ENCODE assay signal across 8 cellular contexts in genomic region chr6:1390071-1390804, GRCh38. TPM values are rescaled to one million over a fixed set of nuclear protein-coding genes. Genes with fewer than 3 reads are reported as not detected.
A peak's percentile ranks its signal among the peaks of the same experiment; 100 is the strongest.
DNase-seq lines count a peak whose midpoint lies in the region; ATAC-seq lines count a peak whose summit lies in the region.

No MANE protein-coding gene starts in this region.

- H3K4ac ChIP-seq in mesenchymal stem cell (ENCODE audit: low read depth in 1 of 2, low read length in 2 of 2) = no peak overlapping the region

- no peak overlapping the region for H3K14ac ChIP-seq in mesenchymal stem cell (ENCODE audit: low read length in 2 of 2)

- 0% methylated on average over 70 of the region's 92 CpGs for WGBS in mesenchymal stem cell
- 0 to 1% methylated on average over 67 to 92 of the region's 92 CpGs for WGBS in aorta, 2 donors

- no peaks in the 10 kb centered on the region for H3K9me2 ChIP-seq in Karpas-422 (replicated peaks; ENCODE audit: insufficient read depth, low read length)

- no peaks in the 10 kb centered on the region for H3K79me1 ChIP-seq in mesenchymal stem cell (replicated peaks; ENCODE audit: low read length, poor library complexity, severe bottlenecking)

- H2BK12ac ChIP-seq in mesenchymal stem cell (ENCODE audit: low read length in 2 of 2) = no peak overlapping the region

- H3K4me3 ChIP-seq in BLaER1 (peak overlapping the region; percentile 68), mesenchymal stem cell (ENCODE audit: insufficient read depth in 1 of 2, low read depth in 1 of 2, low read length in 2 of 2) (peak overlapping the region in 1 of 2 experiments; percentile 90), aorta (ENCODE audit: low read length in 2 of 2) (peak overlapping the region; percentile 45 to 49), Karpas-422 (ENCODE audit: low read length) (no peak overlapping the region)

- H2BK15ac ChIP-seq in mesenchymal stem cell (ENCODE audit: low read depth, poor library complexity, severe bottlenecking) = no peak overlapping the region

- no peak overlapping the region for H2BK120ac ChIP-seq in mesenchymal stem cell (ENCODE audit: low read depth, low read length)

- H2BK5ac ChIP-seq in mesenchymal stem cell (ENCODE audit: low read depth, low read length, poor library complexity, severe bottlenecking) = no peak overlapping the region

- intact Hi-C loops in aorta (cut with DNase I) = no loop called here

- H3K79me2 ChIP-seq in Karpas-422 (ENCODE audit: low read length) = no peaks in the 10 kb centered on the region

- H4K20me1 ChIP-seq in BLaER1 (peaks cover 97% of the 10 kb centered on the region), Karpas-422 (ENCODE audit: insufficient read depth, low read depth, low read length) (no peaks in the 10 kb centered on the region)

- H3K18ac ChIP-seq in mesenchymal stem cell (ENCODE audit: low read depth in 1 of 2, low read length in 2 of 2) = peak overlapping the region in 1 of 2 experiments; percentile 38

- no peak overlapping the region for H4K91ac ChIP-seq in mesenchymal stem cell (ENCODE audit: low read length)

- DNase-seq in M059J (ENCODE audit: low read depth) (peak; percentile 62), cerebellar cortex (ENCODE audit: low spot score) (peak; percentile 12), mesenchymal stem cell (peak; percentile 59), aorta (no peak), medulla oblongata (ENCODE audit: extremely low spot score) (no peak), Karpas-422 (no peak)

- no peak overlapping the region for H2AK5ac ChIP-seq in mesenchymal stem cell (ENCODE audit: low read length, severe bottlenecking)

- H3K9ac ChIP-seq in BLaER1 (no peak overlapping the region), mesenchymal stem cell (ENCODE audit: low read length) (peak overlapping the region; percentile 72), Karpas-422 (ENCODE audit: low read length) (no peak overlapping the region)

- H3K4me2 ChIP-seq in BLaER1 (peak overlapping the region; percentile 98), mesenchymal stem cell (ENCODE audit: low read length, poor library complexity, severe bottlenecking) (peak overlapping the region; percentile 82), Karpas-422 (ENCODE audit: low read depth, low read length, poor library complexity, severe bottlenecking) (no peak overlapping the region)

- no peak overlapping the region for H3K23ac ChIP-seq in mesenchymal stem cell (ENCODE audit: low read length in 2 of 2)

- H3K9me3 ChIP-seq in BLaER1 (no peaks in the 10 kb centered on the region), mesenchymal stem cell (ENCODE audit: control insufficient read depth, low read length) (no peaks in the 10 kb centered on the region), aorta (ENCODE audit: control insufficient read depth, low read length) (no peaks in the 10 kb centered on the region), Karpas-422 (ENCODE audit: low read length) (no peaks in the 10 kb centered on the region)

- H3K36me3 ChIP-seq in BLaER1 = no peaks in the 10 kb centered on the region
- peaks cover 0 to 13% of the 10 kb centered on the region in 2 experiments for H3K36me3 ChIP-seq in mesenchymal stem cell (ENCODE audit: control insufficient read depth in 1 of 2, insufficient read depth in 2 of 2, low read depth in 1 of 2, low read length in 2 of 2)
- H3K36me3 ChIP-seq in aorta (ENCODE audit: control insufficient read depth in 1 of 2, insufficient read depth in 2 of 2, low read length in 1 of 2) = no peaks in the 10 kb centered on the region
- no peaks in the 10 kb centered on the region for H3K36me3 ChIP-seq in Karpas-422 (ENCODE audit: insufficient read depth, low read length)

- H4K8ac ChIP-seq in mesenchymal stem cell (ENCODE audit: low read length) = no peak overlapping the region

- H2AFZ ChIP-seq in mesenchymal stem cell (ENCODE audit: low read depth, low read length) = peak overlapping the region; percentile 61
- H2AFZ ChIP-seq in Karpas-422 (ENCODE audit: low read length) = no peak overlapping the region

- H3K27me3 ChIP-seq in BLaER1 (peaks cover 100% of the 10 kb centered on the region), mesenchymal stem cell (ENCODE audit: control insufficient read depth in 1 of 2, insufficient read depth in 1 of 2, low read length in 2 of 2) (peaks cover 13 to 91% of the 10 kb centered on the region in 2 experiments), aorta (ENCODE audit: control insufficient read depth in 1 of 2, insufficient read depth in 2 of 2, low read length in 1 of 2) (peaks cover 0 to 2% of the 10 kb centered on the region in 2 donors), Karpas-422 (ENCODE audit: low read length) (no peaks in the 10 kb centered on the region)

- peak; percentile 6 for ATAC-seq in aorta (ENCODE audit: low FRiP score)
- ATAC-seq in GM18520 (IDR thresholded peaks at IDR 0.05; ENCODE audit: unreplicated experiment) = no peak

- H3K4me1 ChIP-seq in BLaER1 (peaks cover 28% of the 10 kb centered on the region), mesenchymal stem cell (ENCODE audit: control insufficient read depth, insufficient read depth, low read depth, low read length) (peaks cover 39% of the 10 kb centered on the region), aorta (ENCODE audit: control insufficient read depth in 1 of 2, insufficient read depth in 2 of 2, low read length in 2 of 2) (no peaks in the 10 kb centered on the region), Karpas-422 (ENCODE audit: low read length) (no peaks in the 10 kb centered on the region)

- H3K27ac ChIP-seq in BLaER1 = no peak overlapping the region
- H3K27ac ChIP-seq in mesenchymal stem cell (ENCODE audit: low read length, poor library complexity, severe bottlenecking) = no peak overlapping the region
- H3K27ac ChIP-seq in aorta (ENCODE audit: low read depth in 1 of 2, low read length in 2 of 2) = no peak overlapping the region
- no peak overlapping the region for H3K27ac ChIP-seq in Karpas-422 (ENCODE audit: low read length)

RNA-seq across cellular contexts. Expression of gene FOXF2, which starts 0.9 kb away (rescaled TPM):
- 2.7 and 4.1 TPM in 2 replicates for total RNA-seq in M059J (2014; rRNA removed; shearing (Covaris generic))
- 0.50 TPM for polyA plus RNA-seq in mesenchymal stem cell (2013, experiment 1 of 2)
- 0.33 TPM for polyA plus RNA-seq in mesenchymal stem cell (2013, experiment 2 of 2)
- under 1 TPM; 0.52 to 0.69 TPM for total RNA-seq in aorta
- polyA plus RNA-seq in aorta = not detected
- total RNA-seq in Karpas-422 (2014; rRNA removed; shearing (Covaris generic); ENCODE audit: low replicate concordance) = not detected in 2 replicates

Comparison
In these comparisons a context has a peak if more than half of its experiments do, and no peak if none do; other contexts are left out.
1. DNase-seq: peak in M059J (single experiment), cerebellar cortex (single experiment) and mesenchymal stem cell (single experiment); none in aorta (0 of 2), medulla oblongata (single experiment) and Karpas-422 (single experiment).